1 cellular context compared by ENCODE assay signal in the genomic region with DNA sequence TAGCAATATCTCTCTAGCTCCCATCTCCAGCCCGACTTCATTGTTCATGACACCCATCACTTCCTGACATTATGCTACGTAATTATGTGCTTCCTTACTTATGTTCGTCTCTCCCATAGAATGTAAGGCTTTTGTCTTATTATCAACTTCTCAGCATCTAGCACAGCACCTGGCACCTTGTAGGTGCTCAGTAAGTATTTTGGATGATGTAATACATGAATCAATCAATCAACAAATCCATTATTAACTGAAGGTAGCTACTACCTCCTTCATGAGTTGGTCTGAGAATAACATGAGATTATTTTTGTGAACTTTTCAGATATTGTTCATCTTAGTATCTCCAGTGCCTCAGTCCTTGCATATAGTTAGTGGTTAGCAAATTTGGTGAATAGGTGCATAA.
TF ChIP-seq lines count a peak whose summit lies in the region.

No MANE protein-coding gene starts in this region.

TF ChIP-seq in HCT116, 20 proteins besides CTCF, POLR2A, EP300 and RAD21 (continued from another document):
- TF ChIP-seq, protein P1, sequence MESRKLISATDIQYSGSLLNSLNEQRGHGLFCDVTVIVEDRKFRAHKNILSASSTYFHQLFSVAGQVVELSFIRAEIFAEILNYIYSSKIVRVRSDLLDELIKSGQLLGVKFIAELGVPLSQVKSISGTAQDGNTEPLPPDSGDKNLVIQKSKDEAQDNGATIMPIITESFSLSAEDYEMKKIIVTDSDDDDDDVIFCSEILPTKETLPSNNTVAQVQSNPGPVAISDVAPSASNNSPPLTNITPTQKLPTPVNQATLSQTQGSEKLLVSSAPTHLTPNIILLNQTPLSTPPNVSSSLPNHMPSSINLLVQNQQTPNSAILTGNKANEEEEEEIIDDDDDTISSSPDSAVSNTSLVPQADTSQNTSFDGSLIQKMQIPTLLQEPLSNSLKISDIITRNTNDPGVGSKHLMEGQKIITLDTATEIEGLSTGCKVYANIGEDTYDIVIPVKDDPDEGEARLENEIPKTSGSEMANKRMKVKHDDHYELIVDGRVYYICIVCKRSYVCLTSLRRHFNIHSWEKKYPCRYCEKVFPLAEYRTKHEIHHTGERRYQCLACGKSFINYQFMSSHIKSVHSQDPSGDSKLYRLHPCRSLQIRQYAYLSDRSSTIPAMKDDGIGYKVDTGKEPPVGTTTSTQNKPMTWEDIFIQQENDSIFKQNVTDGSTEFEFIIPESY (IDR thresholded peaks at IDR 0.05; ENCODE audit: extremely low read depth, insufficient replicate concordance, low read length) = no peak
- TF ChIP-seq ATF3 (IDR thresholded peaks at IDR 0.05) = no peak
